ENCODE assay signal across 24 cellular contexts in the genomic region with DNA sequence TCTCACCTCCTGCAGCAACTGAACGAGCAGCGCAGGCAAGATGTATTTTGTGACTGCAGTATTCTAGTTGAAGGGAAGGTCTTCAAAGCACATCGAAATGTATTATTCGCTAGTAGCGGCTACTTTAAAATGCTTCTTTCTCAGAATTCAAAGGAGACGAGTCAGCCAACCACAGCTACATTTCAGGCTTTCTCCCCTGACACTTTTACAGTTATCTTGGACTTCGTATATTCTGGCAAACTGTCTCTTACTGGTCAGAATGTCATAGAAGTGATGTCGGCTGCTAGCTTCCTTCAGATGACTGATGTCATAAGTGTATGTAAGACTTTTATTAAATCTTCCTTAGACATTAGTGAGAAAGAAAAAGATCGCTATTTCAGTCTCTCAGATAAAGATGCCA. TPM values are rescaled to one million over a fixed set of nuclear protein-coding genes. Genes with fewer than 3 reads are reported as not detected.
DNase-seq lines count a peak whose midpoint lies in the region; ATAC-seq and TF ChIP-seq lines count a peak whose summit lies in the region.
"Had no signal": no experiment of that assay in that cellular context is flagged by ENCODE, and none has a peak within 500 bp of the region (broad histone marks: within the 10 kb centered on the region; RNA-seq: fewer than 3 reads in every experiment).

No MANE protein-coding gene starts in this region.

- no peak overlapping the region for H3K9ac ChIP-seq in HCT116 (ENCODE audit: low read length)
- H3K9ac ChIP-seq: SK-N-SH had no signal

- no peak for TF ChIP-seq POLR2A in HCT116 (IDR thresholded peaks at IDR 0.05; ENCODE audit: borderline replicate concordance, extremely low read depth, insufficient read depth, insufficient read length)

- no peaks in the 10 kb centered on the region for H3K27me3 ChIP-seq in HCT116 (ENCODE audit: insufficient read depth, low read length)
- H3K27me3 ChIP-seq: colonic mucosa, suprapubic skin, upper lobe of left lung had no signal

- no peak overlapping the region for H2AFZ ChIP-seq in HCT116 (ENCODE audit: low read depth, low read length, poor library complexity, severe bottlenecking)

- no peak overlapping the region for H3K4me3 ChIP-seq in HCT116 (replicated peaks in 1 of 2; ENCODE audit: low read depth in 1 of 2, low read length in 2 of 2)
- H3K4me3 ChIP-seq: colonic mucosa, HAP-1, left ventricle myocardium inferior, smooth muscle cell, suprapubic skin, upper lobe of left lung had no signal

- no peak for TF ChIP-seq CTCF in HCT116 (IDR thresholded peaks at IDR 0.05 in 2 of 3, conservative IDR thresholded peaks at IDR 0.05 in 1 of 3; ENCODE audit: borderline replicate concordance in 1 of 3, insufficient read depth in 1 of 3, low read depth in 2 of 3, low read length in 2 of 3)

- 0 out of 2 replicates have a peak, but pooled peaks cover 3% of the 10 kb centered on the region for H3K79me2 ChIP-seq in HCT116 (ENCODE audit: insufficient read depth, low read length)

- H3K4me2 ChIP-seq in HCT116 (ENCODE audit: low read length), result no peak overlapping the region
- H3K4me2 ChIP-seq: SK-N-SH, smooth muscle cell had no signal

- 0 out of 4 replicates have a peak, but pooled peaks cover 0 to 6% of the 10 kb centered on the region in 2 experiments for H3K36me3 ChIP-seq in HCT116 (ENCODE audit: control insufficient read depth in 1 of 2, insufficient read depth in 2 of 2, low read length in 2 of 2)
- H3K36me3 ChIP-seq: colonic mucosa had no signal

- TSS peak; percentile 56 for BruUV-seq in HCT116 (replicated peaks; lab: Mats Ljungman, UMichigan)

- H3K4me1 ChIP-seq in HCT116 (ENCODE audit: control insufficient read depth in 1 of 2, insufficient read depth in 2 of 2, low read length in 2 of 2), result peaks cover 7 to 13% of the 10 kb centered on the region in 2 experiments; a peak in 2 of 4 replicates
- H3K4me1 ChIP-seq: colonic mucosa, HAP-1, suprapubic skin, upper lobe of left lung had no signal

- ATAC-seq in HCT116, result no peak
- ATAC-seq in left lobe of liver, result no peak
- ATAC-seq: PC-3 had no signal

- POLR2A ChIA-PET in HCT116 (lab: Charles Lee), result no interaction called here

- H4K20me1 ChIP-seq in HCT116 (ENCODE audit: insufficient read depth), result no peaks in the 10 kb centered on the region

- intact Hi-C loops in HCT116 (cut with micrococcal nuclease), result no loop called here

- no peaks in the 10 kb centered on the region for H3K9me3 ChIP-seq in HCT116 (ENCODE audit: control insufficient read depth in 1 of 2, insufficient read depth in 1 of 2, low read depth in 1 of 2, low read length in 2 of 2)
- H3K9me3 ChIP-seq: colonic mucosa, HAP-1, left ventricle myocardium inferior, SK-N-SH, suprapubic skin, upper lobe of left lung had no signal

- TF ChIP-seq RAD21 in HCT116 (IDR thresholded peaks at IDR 0.05; ENCODE audit: low read depth), result no peak

- DNase-seq in AG08395 (ENCODE audit: low spot score) (peak; percentile 5), HCT116 (ENCODE audit: low read depth, low spot score) (no peak), astrocyte of the hippocampus (ENCODE audit: low read depth, low spot score) (peak; percentile 31), iris pigment epithelial cell (ENCODE audit: low read depth) (peak; percentile 29), left lobe of liver (ENCODE audit: low spot score) (no peak), NCI-H345 (lab: John Stamatoyannopoulos, UW) (no peak), cerebellar cortex (ENCODE audit: low spot score) (no peak), NCI-H2171 (lab: John Stamatoyannopoulos, UW) (no peak)
- DNase-seq: activated naive CD4-positive, alpha-beta T cell treated with anti-CD3 and anti-CD28 coated beads for 36 hours; CD4-positive, alpha-beta memory T cell; colonic mucosa; effector CD4-positive, alpha-beta T cell; glutamatergic neuron; left ventricle myocardium inferior; NCI-H1105; NCI-H187; NCI-H524 treated with DMSO at 0.1 percent for 48 hours; PC-3; SK-N-SH; stimulated activated naive CD4-positive, alpha-beta T cell; upper lobe of left lung had no signal

- H3K9me2 ChIP-seq in HCT116 (ENCODE audit: insufficient read depth), result no peaks in the 10 kb centered on the region
- H3K9me2 ChIP-seq: SK-N-SH had no signal

- CTCF ChIA-PET in HCT116 (lab: Charles Lee), result no interaction called here

- RAD21 ChIA-PET in HCT116 (lab: Charles Lee; ENCODE audit: low non-redundant PET in 1 of 2, low total read pairs in 2 of 2, uncharacterized antibody in 2 of 2, unreplicated experiment in 2 of 2), result no interaction called here

- no peak overlapping the region for H3K27ac ChIP-seq in HCT116 (ENCODE audit: low read depth, low read length)
- H3K27ac ChIP-seq: colonic mucosa, left ventricle myocardium inferior, suprapubic skin, upper lobe of left lung had no signal

TF ChIP-seq in HCT116, 20 proteins besides CTCF, POLR2A, EP300 and RAD21:
- TF ChIP-seq TCF7L2 (IDR thresholded peaks at IDR 0.05; ENCODE audit: borderline replicate concordance, extremely low read depth, insufficient read depth, insufficient read length) (no peak), EGR1 (IDR thresholded peaks at IDR 0.05; ENCODE audit: low read depth) (no peak), ELF1 (IDR thresholded peaks at IDR 0.05; ENCODE audit: borderline replicate concordance, low read depth) (no peak), SP1 (IDR thresholded peaks at IDR 0.05; ENCODE audit: low read depth) (no peak), ZNF274 (IDR thresholded peaks at IDR 0.05; ENCODE audit: low read depth, low read length) (no peak), CEBPB (IDR thresholded peaks at IDR 0.05; ENCODE audit: low read depth) (no peak), SRF (IDR thresholded peaks at IDR 0.05; ENCODE audit: low read depth) (no peak), YY1 (IDR thresholded peaks at IDR 0.05; ENCODE audit: extremely low read depth, insufficient replicate concordance, low read depth, low read length) (no peak), JUND (IDR thresholded peaks at IDR 0.05) (no peak), ZFX (IDR thresholded peaks at IDR 0.05) (no peak)
- TF ChIP-seq, protein P1, sequence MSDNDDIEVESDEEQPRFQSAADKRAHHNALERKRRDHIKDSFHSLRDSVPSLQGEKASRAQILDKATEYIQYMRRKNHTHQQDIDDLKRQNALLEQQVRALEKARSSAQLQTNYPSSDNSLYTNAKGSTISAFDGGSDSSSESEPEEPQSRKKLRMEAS (IDR thresholded peaks at IDR 0.05), result no peak
- TF ChIP-seq, protein P2, sequence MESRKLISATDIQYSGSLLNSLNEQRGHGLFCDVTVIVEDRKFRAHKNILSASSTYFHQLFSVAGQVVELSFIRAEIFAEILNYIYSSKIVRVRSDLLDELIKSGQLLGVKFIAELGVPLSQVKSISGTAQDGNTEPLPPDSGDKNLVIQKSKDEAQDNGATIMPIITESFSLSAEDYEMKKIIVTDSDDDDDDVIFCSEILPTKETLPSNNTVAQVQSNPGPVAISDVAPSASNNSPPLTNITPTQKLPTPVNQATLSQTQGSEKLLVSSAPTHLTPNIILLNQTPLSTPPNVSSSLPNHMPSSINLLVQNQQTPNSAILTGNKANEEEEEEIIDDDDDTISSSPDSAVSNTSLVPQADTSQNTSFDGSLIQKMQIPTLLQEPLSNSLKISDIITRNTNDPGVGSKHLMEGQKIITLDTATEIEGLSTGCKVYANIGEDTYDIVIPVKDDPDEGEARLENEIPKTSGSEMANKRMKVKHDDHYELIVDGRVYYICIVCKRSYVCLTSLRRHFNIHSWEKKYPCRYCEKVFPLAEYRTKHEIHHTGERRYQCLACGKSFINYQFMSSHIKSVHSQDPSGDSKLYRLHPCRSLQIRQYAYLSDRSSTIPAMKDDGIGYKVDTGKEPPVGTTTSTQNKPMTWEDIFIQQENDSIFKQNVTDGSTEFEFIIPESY (IDR thresholded peaks at IDR 0.05; ENCODE audit: extremely low read depth, insufficient replicate concordance, low read length), result no peak
- TF ChIP-seq, protein P3, sequence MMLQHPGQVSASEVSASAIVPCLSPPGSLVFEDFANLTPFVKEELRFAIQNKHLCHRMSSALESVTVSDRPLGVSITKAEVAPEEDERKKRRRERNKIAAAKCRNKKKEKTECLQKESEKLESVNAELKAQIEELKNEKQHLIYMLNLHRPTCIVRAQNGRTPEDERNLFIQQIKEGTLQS (IDR thresholded peaks at IDR 0.05), result no peak
TF ChIP-seq in HCT116: peak in this region for 0.

RNA-seq across cellular contexts. Expression of a gene that starts 53.7 kb away (rescaled TPM):
- total RNA-seq in HCT116 (2021; ENCODE audit: unreplicated experiment) (9.7 TPM), left lobe of liver (2.8 TPM)
- 3.0 and 3.8 TPM in 2 replicates for polyA plus RNA-seq in HCT116 (2012)
- total RNA-seq: CD4-positive, alpha-beta memory T cell had no signal
- polyA plus RNA-seq: CD4-positive, alpha-beta memory T cell had no signal

RNA-seq across cellular contexts. Expression of a gene that starts 57.4 kb away (rescaled TPM):
- total RNA-seq in HCT116 (2021; ENCODE audit: unreplicated experiment), result 49.2 TPM
- 39.3 and 52.1 TPM in 2 replicates for polyA plus RNA-seq in HCT116 (2012)
- total RNA-seq in left lobe of liver, result 22.7 TPM

RNA-seq across cellular contexts. Expression of a gene that starts 58.1 kb away (rescaled TPM):
- total RNA-seq in HCT116 (2021; ENCODE audit: unreplicated experiment), result 279 TPM
- 150 and 175 TPM in 2 replicates for polyA plus RNA-seq in HCT116 (2012)
- total RNA-seq in left lobe of liver, result 52.3 TPM

Comparison
In these comparisons a context has a peak if more than half of its experiments do, and no peak if none do; other contexts are left out.
1. DNase-seq: peak in AG08395 (single experiment), astrocyte of the hippocampus (single experiment) and iris pigment epithelial cell (single experiment); none in HCT116 (single experiment), left lobe of liver (single experiment), NCI-H345 (single experiment), cerebellar cortex (single experiment) and NCI-H2171 (single experiment).